In genomic region chr6:135600086-135600702, GRCh38 we compare ENCODE assay signal across 20 cellular contexts.
DNase-seq lines count a peak whose midpoint lies in the region; ATAC-seq, FAIRE-seq and TF ChIP-seq lines count a peak whose summit lies in the region.
"Had no signal": no experiment of that assay in that cellular context is flagged by ENCODE, and none has a peak within 500 bp of the region (broad histone marks: within the 10 kb centered on the region; RNA-seq: fewer than 3 reads in every experiment).

No MANE protein-coding gene starts in this region.

- no peak overlapping the region for H3K27ac ChIP-seq in transverse colon
- H3K27ac ChIP-seq: heart left ventricle, thoracic aorta had no signal

- DNase-seq in DMS79 treated with DMSO at 0.1 percent for 48 hours (lab: John Stamatoyannopoulos, UW): peak; percentile 96
- peak; percentile 88 for DNase-seq in NCI-H1436 treated with DMSO at 0.1 percent for 48 hours (lab: John Stamatoyannopoulos, UW)
- DNase-seq in NCI-H510A (lab: John Stamatoyannopoulos, UW): peak; percentile 79
- DNase-seq in dermis blood vessel endothelial cell: peak; percentile 7
- DNase-seq in transverse colon: no peak
- no peak for DNase-seq in GM19239 (ENCODE audit: insufficient read length, low spot score)
- DNase-seq: activated CD8-positive, alpha-beta memory T cell treated with anti-CD3 and anti-CD28 coated beads, Interleukin-2, amount 10 ng/mL, durations not matched to agents 7 days and 5 days; activated effector memory CD4-positive, alpha-beta T cell treated with anti-CD3 and anti-CD28 coated beads, Interleukin-2, amount 50 U/mL, for 16 hours; amniotic stem cell; caudate nucleus; effector CD8-positive, alpha-beta T cell; heart left ventricle; Kasumi-1; natural killer cell; NCI-H1694 had no signal

- no peak for FAIRE-seq in GM19239 (lab: Jason Lieb, UNC)

- in situ Hi-C loops in transverse colon (cut with MboI; ENCODE audit: low pct_ligation_motif_present in 1 of 4, low pct_unique_long_range_greater_than_20kb in 1 of 4, low sequenced_read_pairs in 3 of 4): no loop called here

- no peaks in the 10 kb centered on the region for H3K9me3 ChIP-seq in transverse colon
- H3K9me3 ChIP-seq: thoracic aorta had no signal

- TF ChIP-seq CTCF in transverse colon (IDR thresholded peaks at IDR 0.05): no peak

- intact Hi-C loops in transverse colon (cut with DNase I; ENCODE audit: low total_unique reads): no loop called here

- no peaks in the 10 kb centered on the region for H3K36me3 ChIP-seq in transverse colon
- H3K36me3 ChIP-seq: heart left ventricle, thoracic aorta had no signal

- TF ChIP-seq POLR2A in transverse colon (IDR thresholded peaks at IDR 0.05): no peak

- H3K4me3 ChIP-seq in transverse colon: no peak overlapping the region
- H3K4me3 ChIP-seq: heart left ventricle, smooth muscle cell, thoracic aorta had no signal

- ATAC-seq in HG02759 (IDR thresholded peaks at IDR 0.05; ENCODE audit: unreplicated experiment) (no peak), GM21367 (IDR thresholded peaks at IDR 0.05; ENCODE audit: unreplicated experiment) (no peak)
- ATAC-seq: activated CD4-positive, CD25-positive, alpha-beta regulatory T cell treated with anti-CD3 and anti-CD28 coated beads, Interleukin-2, amount 50 U/mL, for 24 hours; activated CD8-positive, alpha-beta memory T cell treated with anti-CD3 and anti-CD28 coated beads, Interleukin-2, amount 10 ng/mL, durations not matched to agents 7 days and 5 days; heart left ventricle; natural killer cell had no signal

- no peaks in the 10 kb centered on the region for H3K4me1 ChIP-seq in transverse colon
- H3K4me1 ChIP-seq: heart left ventricle had no signal

- TF ChIP-seq EP300 in transverse colon (IDR thresholded peaks at IDR 0.05; ENCODE audit: low read depth): no peak

- H3K27me3 ChIP-seq in transverse colon: no peaks in the 10 kb centered on the region
- H3K27me3 ChIP-seq: heart left ventricle had no signal

- 80 to 85% methylated on average over 1 to 5 of the region's 5 CpGs for WGBS in transverse colon (ENCODE audit: low coverage in 1 of 2), 2 donors

Comparison
In these comparisons a context has a peak if more than half of its experiments do, and no peak if none do; other contexts are left out.
1. DNase-seq: peak in DMS79 treated with DMSO at 0.1 percent for 48 hours (single experiment), NCI-H1436 treated with DMSO at 0.1 percent for 48 hours (single experiment), NCI-H510A (single experiment) and dermis blood vessel endothelial cell (single experiment); none in transverse colon (single experiment) and GM19239 (single experiment).